In genomic region chr17:68603663-68604062, GRCh38 we compare ENCODE assay signal across 1 cellular context.
TF ChIP-seq lines count a peak whose summit lies in the region.

No MANE protein-coding gene starts in this region.

TF ChIP-seq in H1, 55 proteins besides CTCF, POLR2A, EP300 and RAD21 (continued from another document):
- TF ChIP-seq CBX8 (IDR thresholded peaks at IDR 0.05; ENCODE audit: borderline replicate concordance, low read depth, low read length) (no peak), BACH1 (IDR thresholded peaks at IDR 0.05; ENCODE audit: low read length) (no peak), SP2 (IDR thresholded peaks at IDR 0.05; ENCODE audit: low read length) (no peak), RBBP5 (IDR thresholded peaks at IDR 0.05; ENCODE audit: borderline replicate concordance, low read depth, low read length) (no peak), JUN (IDR thresholded peaks at IDR 0.05; ENCODE audit: low read depth, low read length) (no peak), GTF2F1 (IDR thresholded peaks at IDR 0.05; ENCODE audit: borderline replicate concordance, low read depth, low read length) (no peak), MAX (IDR thresholded peaks at IDR 0.05) (no peak), BRCA1 (IDR thresholded peaks at IDR 0.05; ENCODE audit: low read depth, low read length) (no peak)
